14 cellular contexts compared by ENCODE assay signal in the genomic region with DNA sequence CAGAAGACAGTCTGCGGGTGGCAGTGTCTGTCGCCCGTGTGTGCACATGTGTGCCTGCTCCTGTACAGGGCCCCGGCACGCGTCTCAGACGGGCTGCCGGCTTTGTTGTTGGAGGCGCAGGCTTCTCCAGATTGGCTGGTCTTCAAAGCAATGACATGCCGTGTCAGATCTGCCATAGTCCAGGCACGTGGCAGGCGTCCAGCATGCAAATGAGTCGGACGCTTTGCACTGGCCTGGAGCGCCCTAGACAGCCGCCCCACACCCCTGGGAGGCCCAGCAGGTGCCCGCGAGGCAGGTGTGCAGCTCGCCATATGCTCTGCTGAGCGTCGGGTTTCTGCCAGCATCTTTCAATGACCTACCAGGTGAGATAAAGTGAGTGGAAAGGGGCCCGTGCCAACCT.
A peak's percentile ranks its signal among the peaks of the same experiment; 100 is the strongest.
DNase-seq lines count a peak whose midpoint lies in the region; ATAC-seq and TF ChIP-seq lines count a peak whose summit lies in the region.
"Had no signal": no experiment of that assay in that cellular context is flagged by ENCODE, and none has a peak within 500 bp of the region (broad histone marks: within the 10 kb centered on the region; RNA-seq: fewer than 3 reads in every experiment).

No MANE protein-coding gene starts in this region.

- H3K9me3 ChIP-seq in gastrocnemius medialis = no peaks in the 10 kb centered on the region

- in situ Hi-C loops in gastrocnemius medialis (cut with MboI; ENCODE audit: low sequenced_read_pairs in 4 of 4) = no loop called here

- H3K36me3 ChIP-seq in gastrocnemius medialis = no peaks in the 10 kb centered on the region

- peak; percentile 97 for DNase-seq in NCI-H1105 (lab: John Stamatoyannopoulos, UW)
- DNase-seq in NCI-H69 (lab: John Stamatoyannopoulos, UW) = peak; percentile 100
- DNase-seq in foreskin keratinocyte = no peak
- DNase-seq in gastrocnemius medialis = peak; percentile 58 to 71
- no peak for DNase-seq in DMS114 treated with DMSO at 0.1 percent for 48 hours (lab: John Stamatoyannopoulos, UW; ENCODE audit: unreplicated experiment)
- DNase-seq in T-helper 1 cell = no peak
- no peak for DNase-seq in mesenteric fat pad (ENCODE audit: low spot score)
- DNase-seq: activated naive CD4-positive, alpha-beta T cell treated with anti-CD3 and anti-CD28 coated beads, Interleukin-2, amount 10 ng/mL, durations not matched to agents 7 days and 5 days; dermis blood vessel endothelial cell; KG1; PC-9 had no signal

- H3K4me1 ChIP-seq in foreskin keratinocyte = no peaks in the 10 kb centered on the region
- H3K4me1 ChIP-seq in gastrocnemius medialis = peaks cover 40 to 43% of the 10 kb centered on the region in 2 donors

- TF ChIP-seq CTCF in foreskin keratinocyte (conservative IDR thresholded peaks at IDR 0.05) (no peak), gastrocnemius medialis (IDR thresholded peaks at IDR 0.05 in 4 of 5, conservative IDR thresholded peaks at IDR 0.05 in 1 of 5) (no peak)

- H3K27me3 ChIP-seq in foreskin keratinocyte = peaks cover 21% of the 10 kb centered on the region
- H3K27me3 ChIP-seq in gastrocnemius medialis = no peaks in the 10 kb centered on the region

- H3K27ac ChIP-seq in foreskin keratinocyte = no peak overlapping the region
- peak overlapping the region; percentile 73 to 84 (median 84) for H3K27ac ChIP-seq in gastrocnemius medialis
- H3K27ac ChIP-seq: PC-9 had no signal

- intact Hi-C loops in gastrocnemius medialis (cut with DNase I; ENCODE audit: low total_unique reads) = loop anchor here (1.0 to 5.0 kb wide), 2 partner anchors 73 to 196 kb away; no protein-coding TSS in a partner anchor

- TF ChIP-seq POLR2A in gastrocnemius medialis (IDR thresholded peaks at IDR 0.05) = no peak

- ATAC-seq in foreskin keratinocyte = peak; percentile 35
- ATAC-seq in gastrocnemius medialis = peak; percentile 40 to 62
- ATAC-seq in HG03571 (IDR thresholded peaks at IDR 0.05; ENCODE audit: unreplicated experiment) = no peak
- ATAC-seq: activated CD4-positive, CD25-positive, alpha-beta regulatory T cell treated with anti-CD3 and anti-CD28 coated beads, Interleukin-2, amount 50 U/mL, for 24 hours; stimulated activated memory B cell treated with anti-CD40 and anti-IgM and Interleukin-4, amounts not matched to agents 10 μg/mL and 1 μg/mL and 100 μg/mL, for 72 hours had no signal

- no peak overlapping the region for H3K4me3 ChIP-seq in gastrocnemius medialis
- H3K4me3 ChIP-seq: PC-9 had no signal

Comparison
In these comparisons a context has a peak if more than half of its experiments do, and no peak if none do; other contexts are left out.
1. DNase-seq: peak in NCI-H1105 (single experiment), NCI-H69 (single experiment) and gastrocnemius medialis (2 of 2); none in foreskin keratinocyte (0 of 2), DMS114 treated with DMSO at 0.1 percent for 48 hours (single experiment), T-helper 1 cell (0 of 5) and mesenteric fat pad (single experiment).